Comparison of ENCODE assay signal across 20 cellular contexts in the genomic region with DNA sequence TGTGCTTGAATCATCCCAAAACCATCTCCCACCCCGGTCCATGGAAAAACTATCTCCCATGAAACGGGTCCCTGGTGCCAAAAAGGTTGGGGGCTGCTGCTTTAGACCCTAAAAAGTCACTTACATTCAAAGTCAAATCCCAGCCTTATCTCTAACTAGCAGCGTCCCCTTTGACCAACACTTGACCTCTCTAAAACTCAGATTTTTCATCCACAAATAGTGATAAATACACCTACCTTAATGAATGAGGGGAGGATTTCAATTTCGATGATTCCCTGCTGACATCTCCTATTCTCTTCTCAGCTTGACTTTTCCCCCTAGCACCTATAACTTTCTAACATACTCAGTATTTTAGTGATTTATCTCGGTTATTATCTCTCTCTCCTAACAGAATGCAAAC.
"Had no signal": no experiment of that assay in that cellular context is flagged by ENCODE, and none has a peak within 500 bp of the region (broad histone marks: within the 10 kb centered on the region; RNA-seq: fewer than 3 reads in every experiment).

No MANE protein-coding gene starts in this region.

- ATAC-seq: activated CD8-positive, alpha-beta T cell treated with anti-CD3 and anti-CD28 coated beads, Interleukin-2, amount 10 ng/mL, durations not matched to agents 7 days and 5 days; activated T-cell treated with anti-CD3 and anti-CD28 coated beads, Interleukin-2, amount 50 U/mL, for 4 hours; PC-3 had no signal

- H3K27ac ChIP-seq: VCaP had no signal

- H3K27me3 Mint-ChIP-seq: brain had no signal

- DNase-seq: activated CD4-positive, alpha-beta T cell treated with anti-CD3 and anti-CD28 coated beads for 4 hours; activated CD8-positive, alpha-beta memory T cell treated with anti-CD3 and anti-CD28 coated beads, Interleukin-2, amount 50 U/mL, for 48 hours; activated CD8-positive, alpha-beta T cell treated with anti-CD3 and anti-CD28 coated beads, Interleukin-2, amount 10 ng/mL, durations not matched to agents 7 days and 5 days; activated gamma-delta T cell; activated naive CD4-positive, alpha-beta T cell treated with anti-CD3 and anti-CD28 coated beads for 36 hours; activated T-cell treated with anti-CD3 and anti-CD28 coated beads, Interleukin-2, amount 50 U/mL, for 4 hours; amygdala; Kasumi-1; KBM-7; NCI-H1048; NCI-H1930; NCI-H2171; NCI-H2227 treated with DMSO at 0.1 percent for 48 hours; NCI-H446 treated with DMSO at 0.1 percent for 48 hours; NCI-H524 treated with DMSO at 0.1 percent for 48 hours; NCI-H748 treated with DMSO at 0.1 percent for 48 hours; PC-3; SHP77 treated with DMSO at 0.1 percent for 48 hours had no signal

- H3K27ac Mint-ChIP-seq: activated CD8-positive, alpha-beta T cell treated with anti-CD3 and anti-CD28 coated beads, Interleukin-2, amount 10 ng/mL, durations not matched to agents 7 days and 5 days; activated naive CD4-positive, alpha-beta T cell treated with anti-CD3 and anti-CD28 coated beads for 36 hours; brain had no signal

- H3K36me3 Mint-ChIP-seq: brain had no signal

- H3K4me3 Mint-ChIP-seq: activated CD8-positive, alpha-beta T cell treated with anti-CD3 and anti-CD28 coated beads, Interleukin-2, amount 10 ng/mL, durations not matched to agents 7 days and 5 days; activated naive CD4-positive, alpha-beta T cell treated with anti-CD3 and anti-CD28 coated beads for 36 hours; activated T-cell treated with anti-CD3 and anti-CD28 coated beads, Interleukin-2, amount 50 U/mL, for 4 hours; brain had no signal
